Comparison of ENCODE assay signal across 13 cellular contexts in genomic region chr15:90650117-90650955, GRCh38.
DNase-seq lines count a peak whose midpoint lies in the region; ATAC-seq and TF ChIP-seq lines count a peak whose summit lies in the region.
"Had no signal": no experiment of that assay in that cellular context is flagged by ENCODE, and none has a peak within 500 bp of the region (broad histone marks: within the 10 kb centered on the region; RNA-seq: fewer than 3 reads in every experiment).

No MANE protein-coding gene starts in this region.

- H3K27me3 ChIP-seq in heart right ventricle (no peaks in the 10 kb centered on the region), upper lobe of left lung (no peaks in the 10 kb centered on the region)
- H3K27me3 ChIP-seq: colonic mucosa had no signal

- no peak overlapping the region for H3K4me3 ChIP-seq in heart right ventricle
- H3K4me3 ChIP-seq in fibroblast of pulmonary artery (replicated peaks; ENCODE audit: low read depth, low read length), result no peak overlapping the region
- H3K4me3 ChIP-seq in upper lobe of left lung, result no peak overlapping the region
- H3K4me3 ChIP-seq: colonic mucosa had no signal

- WGBS in heart right ventricle, 2 donors, result 60 to 69% methylated on average over 8 of the region's 8 CpGs
- 52 to 53% methylated on average over 8 of the region's 8 CpGs for WGBS in upper lobe of left lung, 2 donors

- H3K36me3 ChIP-seq in heart right ventricle (no peaks in the 10 kb centered on the region), upper lobe of left lung (no peaks in the 10 kb centered on the region)
- H3K36me3 ChIP-seq: colonic mucosa had no signal

- intact Hi-C loops in heart right ventricle (cut with DNase I), result loop anchor here in 3 of 10 donors (5.0 kb wide), 2 partner anchors 37 to 237 kb away; no protein-coding TSS in a partner anchor
- intact Hi-C loops in left ventricle myocardium superior (cut with micrococcal nuclease), result no loop called here

- peak in 3 of 8 donors; percentile 11 to 37 (median 32) for ATAC-seq in heart right ventricle
- no peak for ATAC-seq in left ventricle myocardium superior
- no peak for ATAC-seq in upper lobe of left lung (ENCODE audit: low FRiP score in 2 of 2)
- no peak for ATAC-seq in HG02981 (IDR thresholded peaks at IDR 0.05; ENCODE audit: unreplicated experiment)
- ATAC-seq in HG03442 (IDR thresholded peaks at IDR 0.05; ENCODE audit: unreplicated experiment), result no peak

- H3K4me1 ChIP-seq in heart right ventricle (peaks cover 0 to 46% (median 20%) of the 10 kb centered on the region in 9 donors), upper lobe of left lung (peaks cover 31 to 35% (median 33%) of the 10 kb centered on the region in 4 donors)

- no peaks in the 10 kb centered on the region for H3K9me3 ChIP-seq in heart right ventricle
- H3K9me3 ChIP-seq in upper lobe of left lung, result no peaks in the 10 kb centered on the region
- H3K9me3 ChIP-seq: colonic mucosa had no signal

- DNase-seq in heart right ventricle (no peak), left ventricle myocardium superior (no peak), OCI-M1 (lab: John Stamatoyannopoulos, UW) (peak; percentile 39), fibroblast of pulmonary artery (ENCODE audit: low read depth) (peak; percentile 74), upper lobe of left lung (no peak), GM03348 (ENCODE audit: low spot score) (no peak)
- DNase-seq: activated CD4-positive, alpha-beta T cell treated with anti-CD3 and anti-CD28 coated beads, Interleukin-2, amount 50 U/mL, for 4 hours; colonic mucosa; NCI-H2029 treated with DMSO at 0.1 percent for 48 hours; occipital lobe; Right ventricle myocardium superior had no signal

- peak overlapping the region in 7 of 10 donors; percentile 39 to 84 (median 69) for H3K27ac ChIP-seq in heart right ventricle
- peak overlapping the region; percentile 27 to 73 (median 54) for H3K27ac ChIP-seq in upper lobe of left lung
- H3K27ac ChIP-seq: colonic mucosa had no signal

- no peak for TF ChIP-seq CTCF in heart right ventricle (IDR thresholded peaks at IDR 0.05)
- no peak for TF ChIP-seq CTCF in fibroblast of pulmonary artery (IDR thresholded peaks at IDR 0.05; ENCODE audit: low read length, missing control alignments)
- TF ChIP-seq CTCF in upper lobe of left lung (IDR thresholded peaks at IDR 0.05), result no peak

- no peak for TF ChIP-seq POLR2A in upper lobe of left lung (IDR thresholded peaks at IDR 0.05)

- peak in 2 of 4 donors; percentile 32 to 70 for TF ChIP-seq EP300 in upper lobe of left lung (IDR thresholded peaks at IDR 0.05)

Comparison
In these comparisons a context has a peak if more than half of its experiments do, and no peak if none do; other contexts are left out.
1. DNase-seq: peak in OCI-M1 (single experiment) and fibroblast of pulmonary artery (single experiment); none in heart right ventricle (0 of 2), left ventricle myocardium superior (single experiment), upper lobe of left lung (0 of 2) and GM03348 (single experiment).